ENCODE assay signal across 8 cellular contexts in the genomic region with DNA sequence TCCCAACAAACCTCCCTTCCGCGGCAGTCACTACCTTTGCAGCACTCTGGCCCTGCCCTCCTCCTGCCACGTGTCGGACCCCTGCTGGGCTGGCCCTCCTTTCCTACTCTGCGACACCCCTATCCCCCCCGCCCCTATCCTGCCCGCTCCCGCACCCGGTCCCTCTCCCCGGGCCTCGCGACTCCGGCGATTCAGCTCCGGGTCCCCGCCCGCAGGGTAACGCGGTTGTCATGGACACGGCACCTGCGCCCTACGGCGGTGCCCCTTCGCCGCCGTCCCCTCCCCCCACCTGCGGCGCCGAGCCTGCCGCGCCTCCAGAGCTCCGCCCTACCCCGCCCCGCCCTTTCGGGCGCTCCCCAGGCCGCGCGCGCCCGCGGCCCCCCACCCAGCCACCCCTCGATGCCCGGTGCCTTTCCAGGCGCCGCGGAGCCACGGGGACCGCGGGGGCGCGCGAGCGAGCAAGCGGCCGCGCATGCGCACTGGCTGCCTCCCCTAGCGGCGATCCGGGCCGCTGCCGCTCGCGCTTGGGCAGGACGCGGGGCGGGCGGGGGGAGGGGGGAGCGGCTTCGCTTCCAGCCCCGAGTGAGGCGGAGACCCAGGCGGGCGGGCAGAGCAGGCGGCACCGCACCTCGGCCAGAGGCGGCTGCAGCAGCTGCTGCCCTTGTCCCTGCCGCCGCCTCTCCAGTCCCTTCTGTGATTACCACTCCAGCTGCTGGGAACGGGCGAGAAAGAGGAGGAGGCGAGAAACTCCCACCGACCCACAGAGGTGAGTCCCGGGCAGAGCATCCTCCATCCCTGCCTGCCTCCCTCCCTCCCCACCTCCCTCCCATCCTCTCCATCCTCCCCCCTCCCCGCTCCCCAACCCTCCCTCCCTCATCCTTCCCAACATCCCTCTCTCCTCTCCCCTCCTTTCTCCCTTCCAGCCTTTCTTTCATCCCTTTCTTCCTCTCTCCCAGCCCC.
DNase-seq lines count a peak whose midpoint lies in the region; ATAC-seq and TF ChIP-seq lines count a peak whose summit lies in the region.

A gene (plus strand): TSS at position 610 of the 960 bp plus-strand sequence.

- H3K4me1 ChIP-seq in HEK293 (ENCODE audit: control insufficient read depth, insufficient read depth, low read length): no peaks in the 10 kb centered on the region

- no peak for TF ChIP-seq CTCF in HEK293 (tag by site-specific recombination; IDR thresholded peaks at IDR 0.05)

- CTCF ChIA-PET in HEK293 (lab: Yijun Ruan, JAX): no interaction called here

- POLR2A ChIA-PET in HEK293 (lab: Yijun Ruan, JAX): no interaction called here

- H3K4me3 ChIP-seq in HEK293 (ENCODE audit: low read depth, low read length) (peak within 1 kb of the TSS; percentile 26), iPS-18c (ENCODE audit: insufficient read depth, low read depth, low read length) (peak within 1 kb of the TSS; percentile 61), skin epidermis (peak within 1 kb of the TSS in 4 of 7 experiments; percentile 14 to 30 (median 26))

- H3K9me3 ChIP-seq in HEK293 (ENCODE audit: control insufficient read depth, insufficient read depth, low read depth, low read length) (no peaks in the 10 kb centered on the region), iPS-18c (ENCODE audit: control insufficient read depth, insufficient read depth, low read length) (no peaks in the 10 kb centered on the region)

- H3K36me3 ChIP-seq in HEK293 (ENCODE audit: control insufficient read depth in 2 of 2, insufficient read depth in 1 of 2, low read length in 2 of 2): no peaks in the 10 kb centered on the region

- ATAC-seq in GM21737 (IDR thresholded peaks at IDR 0.05; ENCODE audit: unreplicated experiment): no peak

- H3K27ac ChIP-seq in HEK293 (ENCODE audit: extremely low read depth, low read depth, low read length): no peak within 1 kb of the TSS
- peak within 1 kb of the TSS; percentile 64 for H3K27ac ChIP-seq in angular gyrus (ENCODE audit: low read depth, low read length)
- no peak within 1 kb of the TSS for H3K27ac ChIP-seq in skin epidermis

- peak; percentile 94 for DNase-seq in DMS79 treated with DMSO at 0.1 percent for 48 hours (lab: John Stamatoyannopoulos, UW)
- DNase-seq in NCI-H2196 (lab: John Stamatoyannopoulos, UW; ENCODE audit: unreplicated experiment): peak; percentile 87
- no peak for DNase-seq in activated CD4-positive, CD25-positive, alpha-beta regulatory T cell treated with anti-CD3 and anti-CD28 coated beads, Interleukin-2, amount 50 U/mL, for 72 hours

TF ChIP-seq in HEK293, 187 proteins besides CTCF, POLR2A, EP300 and RAD21:
- TF ChIP-seq, protein P1, sequence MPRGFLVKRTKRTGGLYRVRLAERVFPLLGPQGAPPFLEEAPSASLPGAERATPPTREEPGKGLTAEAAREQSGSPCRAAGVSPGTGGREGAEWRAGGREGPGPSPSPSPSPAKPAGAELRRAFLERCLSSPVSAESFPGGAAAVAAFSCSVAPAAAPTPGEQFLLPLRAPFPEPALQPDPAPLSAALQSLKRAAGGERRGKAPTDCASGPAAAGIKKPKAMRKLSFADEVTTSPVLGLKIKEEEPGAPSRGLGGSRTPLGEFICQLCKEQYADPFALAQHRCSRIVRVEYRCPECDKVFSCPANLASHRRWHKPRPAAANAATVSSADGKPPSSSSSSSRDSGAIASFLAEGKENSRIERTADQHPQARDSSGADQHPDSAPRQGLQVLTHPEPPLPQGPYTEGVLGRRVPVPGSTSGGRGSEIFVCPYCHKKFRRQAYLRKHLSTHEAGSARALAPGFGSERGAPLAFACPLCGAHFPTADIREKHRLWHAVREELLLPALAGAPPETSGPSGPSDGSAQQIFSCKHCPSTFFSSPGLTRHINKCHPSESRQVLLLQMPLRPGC (tag by site-specific recombination; IDR thresholded peaks at IDR 0.05): no peak
- TF ChIP-seq MZF1 (tag by site-specific recombination; IDR thresholded peaks at IDR 0.05; ENCODE audit: borderline replicate concordance) (no peak), KLF1 (tag by site-specific recombination; IDR thresholded peaks at IDR 0.05) (0 out of 2 replicates have a peak, but pooled peaks have one; percentile 12), ZBTB7A (tag by site-specific recombination; IDR thresholded peaks at IDR 0.05; ENCODE audit: low read depth) (no peak), GFI1B (tag by site-specific recombination; IDR thresholded peaks at IDR 0.05) (no peak), GLIS1 (tag by site-specific recombination; IDR thresholded peaks at IDR 0.05) (peak; percentile 5; the same call in 1 of the 2 replicates), SCRT2 (tag by site-specific recombination; IDR thresholded peaks at IDR 0.05) (peak; percentile 67), MYNN (tag by site-specific recombination; IDR thresholded peaks at IDR 0.05; ENCODE audit: borderline replicate concordance) (no peak), ZNF202 (tag by site-specific recombination; IDR thresholded peaks at IDR 0.05; ENCODE audit: borderline replicate concordance) (no peak), ZSCAN16 (tag by site-specific recombination; IDR thresholded peaks at IDR 0.05) (no peak), ZNF621 (tag by site-specific recombination; IDR thresholded peaks at IDR 0.05) (no peak), ZNF473 (tag by site-specific recombination; IDR thresholded peaks at IDR 0.05) (no peak), ZNF391 (tag by site-specific recombination; IDR thresholded peaks at IDR 0.05; ENCODE audit: borderline replicate concordance, low read depth) (no peak), ZNF140 (tag by site-specific recombination; IDR thresholded peaks at IDR 0.05) (peak; percentile 78), ZNF274 (IDR thresholded peaks at IDR 0.05; ENCODE audit: low read length) (no peak), ZNF274 (tag by site-specific recombination; IDR thresholded peaks at IDR 0.05; ENCODE audit: borderline replicate concordance) (no peak), SP3 (tag by site-specific recombination; IDR thresholded peaks at IDR 0.05) (peak; percentile 40; the same call in 1 of the 2 replicates), ZNF10 (tag by site-specific recombination; IDR thresholded peaks at IDR 0.05) (peak; percentile 68), ZNF514 (tag by site-specific recombination; IDR thresholded peaks at IDR 0.05) (no peak)
- TF ChIP-seq, protein P2, sequence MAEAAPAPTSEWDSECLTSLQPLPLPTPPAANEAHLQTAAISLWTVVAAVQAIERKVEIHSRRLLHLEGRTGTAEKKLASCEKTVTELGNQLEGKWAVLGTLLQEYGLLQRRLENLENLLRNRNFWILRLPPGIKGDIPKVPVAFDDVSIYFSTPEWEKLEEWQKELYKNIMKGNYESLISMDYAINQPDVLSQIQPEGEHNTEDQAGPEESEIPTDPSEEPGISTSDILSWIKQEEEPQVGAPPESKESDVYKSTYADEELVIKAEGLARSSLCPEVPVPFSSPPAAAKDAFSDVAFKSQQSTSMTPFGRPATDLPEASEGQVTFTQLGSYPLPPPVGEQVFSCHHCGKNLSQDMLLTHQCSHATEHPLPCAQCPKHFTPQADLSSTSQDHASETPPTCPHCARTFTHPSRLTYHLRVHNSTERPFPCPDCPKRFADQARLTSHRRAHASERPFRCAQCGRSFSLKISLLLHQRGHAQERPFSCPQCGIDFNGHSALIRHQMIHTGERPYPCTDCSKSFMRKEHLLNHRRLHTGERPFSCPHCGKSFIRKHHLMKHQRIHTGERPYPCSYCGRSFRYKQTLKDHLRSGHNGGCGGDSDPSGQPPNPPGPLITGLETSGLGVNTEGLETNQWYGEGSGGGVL (tag by site-specific recombination; IDR thresholded peaks at IDR 0.05): peak; percentile 85
- TF ChIP-seq, protein P3, sequence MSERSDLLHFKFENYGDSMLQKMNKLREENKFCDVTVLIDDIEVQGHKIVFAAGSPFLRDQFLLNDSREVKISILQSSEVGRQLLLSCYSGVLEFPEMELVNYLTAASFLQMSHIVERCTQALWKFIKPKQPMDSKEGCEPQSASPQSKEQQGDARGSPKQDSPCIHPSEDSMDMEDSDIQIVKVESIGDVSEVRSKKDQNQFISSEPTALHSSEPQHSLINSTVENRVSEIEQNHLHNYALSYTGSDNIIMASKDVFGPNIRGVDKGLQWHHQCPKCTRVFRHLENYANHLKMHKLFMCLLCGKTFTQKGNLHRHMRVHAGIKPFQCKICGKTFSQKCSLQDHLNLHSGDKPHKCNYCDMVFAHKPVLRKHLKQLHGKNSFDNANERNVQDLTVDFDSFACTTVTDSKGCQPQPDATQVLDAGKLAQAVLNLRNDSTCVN (tag by site-specific recombination; optimal IDR thresholded peaks at IDR 0.05): peak; percentile 51
- TF ChIP-seq, protein P4, sequence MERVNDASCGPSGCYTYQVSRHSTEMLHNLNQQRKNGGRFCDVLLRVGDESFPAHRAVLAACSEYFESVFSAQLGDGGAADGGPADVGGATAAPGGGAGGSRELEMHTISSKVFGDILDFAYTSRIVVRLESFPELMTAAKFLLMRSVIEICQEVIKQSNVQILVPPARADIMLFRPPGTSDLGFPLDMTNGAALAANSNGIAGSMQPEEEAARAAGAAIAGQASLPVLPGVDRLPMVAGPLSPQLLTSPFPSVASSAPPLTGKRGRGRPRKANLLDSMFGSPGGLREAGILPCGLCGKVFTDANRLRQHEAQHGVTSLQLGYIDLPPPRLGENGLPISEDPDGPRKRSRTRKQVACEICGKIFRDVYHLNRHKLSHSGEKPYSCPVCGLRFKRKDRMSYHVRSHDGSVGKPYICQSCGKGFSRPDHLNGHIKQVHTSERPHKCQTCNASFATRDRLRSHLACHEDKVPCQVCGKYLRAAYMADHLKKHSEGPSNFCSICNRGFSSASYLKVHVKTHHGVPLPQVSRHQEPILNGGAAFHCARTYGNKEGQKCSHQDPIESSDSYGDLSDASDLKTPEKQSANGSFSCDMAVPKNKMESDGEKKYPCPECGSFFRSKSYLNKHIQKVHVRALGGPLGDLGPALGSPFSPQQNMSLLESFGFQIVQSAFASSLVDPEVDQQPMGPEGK (tag by site-specific recombination; IDR thresholded peaks at IDR 0.05): peak; percentile 43
- TF ChIP-seq, protein P5, sequence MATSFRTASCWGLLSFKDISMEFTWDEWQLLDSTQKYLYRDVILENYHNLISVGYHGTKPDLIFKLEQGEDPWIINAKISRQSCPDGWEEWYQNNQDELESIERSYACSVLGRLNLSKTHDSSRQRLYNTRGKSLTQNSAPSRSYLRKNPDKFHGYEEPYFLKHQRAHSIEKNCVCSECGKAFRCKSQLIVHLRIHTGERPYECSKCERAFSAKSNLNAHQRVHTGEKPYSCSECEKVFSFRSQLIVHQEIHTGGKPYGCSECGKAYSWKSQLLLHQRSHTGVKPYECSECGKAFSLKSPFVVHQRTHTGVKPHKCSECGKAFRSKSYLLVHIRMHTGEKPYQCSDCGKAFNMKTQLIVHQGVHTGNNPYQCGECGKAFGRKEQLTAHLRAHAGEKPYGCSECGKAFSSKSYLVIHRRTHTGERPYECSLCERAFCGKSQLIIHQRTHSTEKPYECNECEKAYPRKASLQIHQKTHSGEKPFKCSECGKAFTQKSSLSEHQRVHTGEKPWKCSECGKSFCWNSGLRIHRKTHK (tag by site-specific recombination; IDR thresholded peaks at IDR 0.05): no peak
